8 cellular contexts compared by ENCODE assay signal in genomic region chr20:50930139-50931047, GRCh38. TPM values are rescaled to one million over a fixed set of nuclear protein-coding genes. Genes with fewer than 3 reads are reported as not detected.
DNase-seq lines count a peak whose midpoint lies in the region; ATAC-seq and TF ChIP-seq lines count a peak whose summit lies in the region.

No MANE protein-coding gene starts in this region.

- H3K27me3 Mint-ChIP-seq in GM23338 (ENCODE audit: insufficient read depth, low read depth, poor library complexity), result peaks cover 18% of the 10 kb centered on the region

- ATAC-seq in GM23338, result no peak; the same call in 2 of the 3 replicates

- H3F3A ChIP-seq in GM23338 (replicated peaks; ENCODE audit: low read depth), result 0 out of 2 replicates have a peak, but pooled peaks cover 7% of the 10 kb centered on the region

- peak overlapping the region; percentile 73 for H3K4me3 ChIP-seq in GM23338
- H3K4me3 ChIP-seq in NT2/D1 (ENCODE audit: insufficient read length, low read depth), result peak overlapping the region; percentile 87
- peak overlapping the region; percentile 89 for H3K4me3 ChIP-seq in astrocyte of the spinal cord (ENCODE audit: low read depth, low read length)

- peaks cover 76% of the 10 kb centered on the region for H3K36me3 Mint-ChIP-seq in GM23338 (ENCODE audit: low read depth)

- no peak overlapping the region for H2AFZ ChIP-seq in GM23338

- peaks cover 11% of the 10 kb centered on the region; the same call in 1 of the 2 replicates for H3K9me3 ChIP-seq in NT2/D1 (ENCODE audit: insufficient read depth, low read length)

- no peaks in the 10 kb centered on the region for H3K9me2 ChIP-seq in GM23338 (ENCODE audit: insufficient read depth)

- H3K9ac ChIP-seq in NT2/D1 (ENCODE audit: insufficient read length, low read depth), result peak overlapping the region; percentile 95

- H3K4me1 ChIP-seq in GM23338 (ENCODE audit: insufficient read depth) (peaks cover 41% of the 10 kb centered on the region), NT2/D1 (ENCODE audit: insufficient read depth, insufficient read length) (peaks cover 3% of the 10 kb centered on the region)

- H3K36me3 ChIP-seq in GM23338 (ENCODE audit: insufficient read depth) (peaks cover 9% of the 10 kb centered on the region; the same call in 1 of the 2 replicates), NT2/D1 (ENCODE audit: insufficient read depth, insufficient read length, low read length) (peaks cover 72% of the 10 kb centered on the region)

- TF ChIP-seq CTCF in GM23338 (conservative IDR thresholded peaks at IDR 0.05; ENCODE audit: low read depth in 2 of 2) (no peak), astrocyte of the spinal cord (IDR thresholded peaks at IDR 0.05; ENCODE audit: low read depth, low read length) (no peak), GM20000 (IDR thresholded peaks at IDR 0.05; ENCODE audit: extremely low read depth, missing control alignments) (no peak)

- DNase-seq in COLO668 (lab: John Stamatoyannopoulos, UW; ENCODE audit: unreplicated experiment) (peak; percentile 69), GM23338 (ENCODE audit: low spot score) (no peak), NT2/D1 (ENCODE audit: low read depth, low spot score) (no peak), astrocyte of the spinal cord (ENCODE audit: low read depth, low spot score) (no peak), iris pigment epithelial cell (ENCODE audit: low read depth) (peak; percentile 8), islet precursor cell (no peak), GM20000 (ENCODE audit: low spot score) (no peak)
- DNase-seq in stimulated activated CD4-positive, alpha-beta T cell treated with anti-CD3 and anti-CD28 coated beads, Interleukin-2, amount 100 ng/mL, for 24 hours, result peak; percentile 36 to 38

- peaks cover 47% of the 10 kb centered on the region for H3K79me2 ChIP-seq in GM23338 (replicated peaks; ENCODE audit: insufficient read depth)

- H3K27ac ChIP-seq in GM23338 (ENCODE audit: low read depth), result peak overlapping the region; percentile 94

- H3K4me1 Mint-ChIP-seq in GM23338, result peaks cover 46% of the 10 kb centered on the region

- H3K4me2 ChIP-seq in GM23338, result peak overlapping the region; percentile 86

- in situ Hi-C loops in astrocyte of the spinal cord (cut with HindIII; ENCODE audit: low sequenced_read_pairs), result no loop called here

- peak overlapping the region; percentile 94 for H3K4me3 Mint-ChIP-seq in GM23338

- H3K27ac Mint-ChIP-seq in GM23338, result peak overlapping the region; percentile 99

- H4K20me1 ChIP-seq in GM23338 (replicated peaks; ENCODE audit: insufficient read depth), result peaks cover 35% of the 10 kb centered on the region

- peaks cover 7% of the 10 kb centered on the region; the same call in 2 of the 3 replicates for H3K9me3 Mint-ChIP-seq in GM23338

- H3K27me3 ChIP-seq in GM23338 (ENCODE audit: insufficient read depth) (no peaks in the 10 kb centered on the region), NT2/D1 (ENCODE audit: insufficient read depth, insufficient read length) (no peaks in the 10 kb centered on the region)

TF ChIP-seq in GM23338, 12 proteins besides CTCF, POLR2A, EP300 and RAD21 (continues in another document):
- TF ChIP-seq REST (IDR thresholded peaks at IDR 0.05; ENCODE audit: unreplicated experiment) (no peak), EZH2phosphoT487 (IDR thresholded peaks at IDR 0.05; ENCODE audit: unreplicated experiment) (no peak), NANOG (IDR thresholded peaks at IDR 0.05; ENCODE audit: borderline replicate concordance) (no peak), ZNF462 (CRISPR knock-in tag; IDR thresholded peaks at IDR 0.05) (no peak), JUNB (IDR thresholded peaks at IDR 0.05; ENCODE audit: unreplicated experiment) (no peak), CREB1 (CRISPR knock-in tag; IDR thresholded peaks at IDR 0.05; ENCODE audit: low read depth) (no peak), POLR2AphosphoS5 (IDR thresholded peaks at IDR 0.05; ENCODE audit: low read depth) (no peak), ZNF114 (CRISPR knock-in tag; IDR thresholded peaks at IDR 0.05) (no peak)

RNA-seq across cellular contexts. Expression of gene ADNP, which starts 0.8 kb away (rescaled TPM):
- total RNA-seq in GM23338 (2014; rRNA removed; shearing (Covaris generic)), result 95.0 and 98.0 TPM in 2 replicates
- polyA plus RNA-seq in GM23338 (2016; fragmentation: Nextera tagmentation; extraction: Ambion mirVana), result 83.9 and 106 TPM in 2 replicates

RNA-seq across cellular contexts. Expression of gene DPM1, which starts 27.9 kb away (rescaled TPM):
- total RNA-seq in GM23338 (2014; rRNA removed; shearing (Covaris generic)), result 71.7 and 80.2 TPM in 2 replicates
- polyA plus RNA-seq in GM23338 (2016; fragmentation: Nextera tagmentation; extraction: Ambion mirVana), result 117 and 130 TPM in 2 replicates

RNA-seq across cellular contexts. Expression of gene MOCS3, which starts 28.2 kb away (rescaled TPM):
- total RNA-seq in GM23338 (2014; rRNA removed; shearing (Covaris generic)), result 9.1 and 9.4 TPM in 2 replicates
- 2.2 and 3.1 TPM in 2 replicates for polyA plus RNA-seq in GM23338 (2016; fragmentation: Nextera tagmentation; extraction: Ambion mirVana)

Comparison
In these comparisons a context has a peak if more than half of its experiments do, and no peak if none do; other contexts are left out.
1. DNase-seq: peak in COLO668 (single experiment), iris pigment epithelial cell (single experiment) and stimulated activated CD4-positive, alpha-beta T cell treated with anti-CD3 and anti-CD28 coated beads, Interleukin-2, amount 100 ng/mL, for 24 hours (2 of 2); none in GM23338 (single experiment), NT2/D1 (single experiment), astrocyte of the spinal cord (single experiment), islet precursor cell (single experiment) and GM20000 (single experiment).
2. Peak in every context shown above with its lines, with median percentiles within 50 percentile points of each other: H3K4me3 ChIP-seq.